In genomic region chr14:69887740-69888657, GRCh38 we compare ENCODE assay signal across 1 cellular context.
TF ChIP-seq lines count a peak whose summit lies in the region.

No MANE protein-coding gene starts in this region.

TF ChIP-seq in IMR-90, 13 proteins besides CTCF, POLR2A, EP300 and RAD21:
- TF ChIP-seq BHLHE40 (IDR thresholded peaks at IDR 0.05; ENCODE audit: low read depth, low read length) (no peak), MAFK (IDR thresholded peaks at IDR 0.05; ENCODE audit: low read depth, low read length) (no peak), NFE2L2 (IDR thresholded peaks at IDR 0.05; ENCODE audit: low read depth, low read length) (no peak), SMC3 (IDR thresholded peaks at IDR 0.05; ENCODE audit: low read depth, low read length) (no peak), RCOR1 (IDR thresholded peaks at IDR 0.05; ENCODE audit: insufficient replicate concordance, low read length) (no peak), FOS (IDR thresholded peaks at IDR 0.05; ENCODE audit: low read depth, low read length) (no peak)
- TF ChIP-seq, protein P1, sequence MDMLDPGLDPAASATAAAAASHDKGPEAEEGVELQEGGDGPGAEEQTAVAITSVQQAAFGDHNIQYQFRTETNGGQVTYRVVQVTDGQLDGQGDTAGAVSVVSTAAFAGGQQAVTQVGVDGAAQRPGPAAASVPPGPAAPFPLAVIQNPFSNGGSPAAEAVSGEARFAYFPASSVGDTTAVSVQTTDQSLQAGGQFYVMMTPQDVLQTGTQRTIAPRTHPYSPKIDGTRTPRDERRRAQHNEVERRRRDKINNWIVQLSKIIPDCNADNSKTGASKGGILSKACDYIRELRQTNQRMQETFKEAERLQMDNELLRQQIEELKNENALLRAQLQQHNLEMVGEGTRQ (IDR thresholded peaks at IDR 0.05; ENCODE audit: low read depth, low read length) = 0 out of 2 replicates have a peak, but pooled peaks have one; percentile 30
TF ChIP-seq in IMR-90: peak in this region for 1.
